In genomic region chr1:100545855-100546254, GRCh38 we compare ENCODE assay signal across 37 cellular contexts. TPM values are rescaled to one million over a fixed set of nuclear protein-coding genes. Genes with fewer than 3 reads are reported as not detected.
"Had no signal": no experiment of that assay in that cellular context is flagged by ENCODE, and none has a peak within 500 bp of the region (broad histone marks: within the 10 kb centered on the region; RNA-seq: fewer than 3 reads in every experiment).

No MANE protein-coding gene starts in this region.

- DNase-seq: Karpas-422, Kasumi-1, MG63, MM.1S, MV-4-11, NCI-H1048, NCI-H1092, NCI-H1092 treated with DMSO at 0.1 percent for 48 hours, NCI-H1105, NCI-H1105 treated with DMSO at 0.1 percent for 48 hours, NCI-H1417, NCI-H1417 treated with DMSO at 0.1 percent for 48 hours, NCI-H1436, NCI-H1436 treated with DMSO at 0.1 percent for 48 hours, NCI-H1694, NCI-H1694 treated with DMSO at 0.1 percent for 48 hours, NCI-H187, NCI-H187 treated with DMSO at 0.1 percent for 48 hours, NCI-H1930, NCI-H2029, NCI-H2029 treated with DMSO at 0.1 percent for 48 hours, NCI-H2081, NCI-H2081 treated with DMSO at 0.1 percent for 48 hours, NCI-H2107, NCI-H2171, NCI-H2171 treated with DMSO at 0.1 percent for 48 hours, NCI-H2227 treated with DMSO at 0.1 percent for 48 hours, NCI-H226, NCI-H345, NCI-H446, NCI-H446 treated with DMSO at 0.1 percent for 48 hours, NCI-H510A, NCI-H510A treated with DMSO at 0.1 percent for 48 hours had no signal

- H3K36me3 ChIP-seq: MG63 had no signal

- H3K4me3 ChIP-seq: MG63 had no signal

- H3K27ac ChIP-seq: KMS-11 had no signal

RNA-seq across cellular contexts. Expression of gene GPR88, which starts 7.9 kb away (rescaled TPM):
- total RNA-seq: M059J, MCF 10A, NCI-H460 had no signal
